ENCODE assay signal across 14 cellular contexts in genomic region chr7:1122832-1123501, GRCh38. TPM values are rescaled to one million over a fixed set of nuclear protein-coding genes. Genes with fewer than 3 reads are reported as not detected.
DNase-seq lines count a peak whose midpoint lies in the region; ATAC-seq and TF ChIP-seq lines count a peak whose summit lies in the region.
"Had no signal": no experiment of that assay in that cellular context is flagged by ENCODE, and none has a peak within 500 bp of the region (broad histone marks: within the 10 kb centered on the region; RNA-seq: fewer than 3 reads in every experiment).

No MANE protein-coding gene starts in this region.

- peak; percentile 29 for DNase-seq in natural killer cell treated with Interleukin-12 subunit alpha and Interleukin-12 subunit beta and Interleukin-15 and Interleukin-18, amount 100 ng/mL, for 72 hours (ENCODE audit: low spot score)
- DNase-seq in natural killer cell (no peak), left ventricle myocardium superior (peak; percentile 70), retina (peak; percentile 30), H4 (ENCODE audit: low spot score) (no peak), NCI-H774 (lab: John Stamatoyannopoulos, UW) (no peak)
- DNase-seq: activated naive CD4-positive, alpha-beta T cell treated with anti-CD3 and anti-CD28 coated beads, Interleukin-2, amount 10 ng/mL, durations not matched to agents 7 days and 5 days; erythroblast; GF-D8; NCI-H1417 treated with DMSO at 0.1 percent for 48 hours; PC-3 had no signal

- no peaks in the 10 kb centered on the region for H3K27me3 Mint-ChIP-seq in natural killer cell treated with Interleukin-12 subunit alpha and Interleukin-12 subunit beta and Interleukin-15 and Interleukin-18, amount 100 ng/mL, for 72 hours
- H3K27me3 Mint-ChIP-seq in natural killer cell (ENCODE audit: low read depth in 2 of 2) = no peaks in the 10 kb centered on the region
- H3K27me3 Mint-ChIP-seq: activated naive CD4-positive, alpha-beta T cell treated with anti-CD3 and anti-CD28 coated beads, Interleukin-2, amount 10 ng/mL, durations not matched to agents 7 days and 5 days; memory B cell had no signal

- H3K27ac Mint-ChIP-seq in natural killer cell treated with Interleukin-12 subunit alpha and Interleukin-12 subunit beta and Interleukin-15 and Interleukin-18, amount 100 ng/mL, for 72 hours = no peak overlapping the region
- H3K27ac Mint-ChIP-seq in natural killer cell = no peak overlapping the region
- H3K27ac Mint-ChIP-seq: activated naive CD4-positive, alpha-beta T cell treated with anti-CD3 and anti-CD28 coated beads, Interleukin-2, amount 10 ng/mL, durations not matched to agents 7 days and 5 days; memory B cell had no signal

- no peak for ATAC-seq in natural killer cell treated with Interleukin-12 subunit alpha and Interleukin-12 subunit beta and Interleukin-15 and Interleukin-18, amount 100 ng/mL, for 72 hours
- ATAC-seq in natural killer cell (no peak), left ventricle myocardium superior (peak; percentile 54), GM21367 (IDR thresholded peaks at IDR 0.05; ENCODE audit: unreplicated experiment) (no peak), GM18867 (IDR thresholded peaks at IDR 0.05; ENCODE audit: unreplicated experiment) (no peak)
- ATAC-seq: PC-3 had no signal

- no peaks in the 10 kb centered on the region for H3K36me3 Mint-ChIP-seq in natural killer cell treated with Interleukin-12 subunit alpha and Interleukin-12 subunit beta and Interleukin-15 and Interleukin-18, amount 100 ng/mL, for 72 hours
- H3K36me3 Mint-ChIP-seq in natural killer cell = no peaks in the 10 kb centered on the region
- H3K36me3 Mint-ChIP-seq: activated naive CD4-positive, alpha-beta T cell treated with anti-CD3 and anti-CD28 coated beads, Interleukin-2, amount 10 ng/mL, durations not matched to agents 7 days and 5 days; memory B cell had no signal

- no peaks in the 10 kb centered on the region for H3K4me1 Mint-ChIP-seq in natural killer cell treated with Interleukin-12 subunit alpha and Interleukin-12 subunit beta and Interleukin-15 and Interleukin-18, amount 100 ng/mL, for 72 hours (ENCODE audit: low read depth in 2 of 2)
- peaks cover 0 to 2% of the 10 kb centered on the region in 2 donors for H3K4me1 Mint-ChIP-seq in natural killer cell

- H3K9me3 Mint-ChIP-seq in natural killer cell treated with Interleukin-12 subunit alpha and Interleukin-12 subunit beta and Interleukin-15 and Interleukin-18, amount 100 ng/mL, for 72 hours = no peaks in the 10 kb centered on the region
- H3K9me3 Mint-ChIP-seq in natural killer cell = no peaks in the 10 kb centered on the region
- H3K9me3 Mint-ChIP-seq: activated naive CD4-positive, alpha-beta T cell treated with anti-CD3 and anti-CD28 coated beads, Interleukin-2, amount 10 ng/mL, durations not matched to agents 7 days and 5 days; memory B cell had no signal

- no peak for TF ChIP-seq CTCF in natural killer cell (IDR thresholded peaks at IDR 0.05)

- H3K4me3 Mint-ChIP-seq in natural killer cell treated with Interleukin-12 subunit alpha and Interleukin-12 subunit beta and Interleukin-15 and Interleukin-18, amount 100 ng/mL, for 72 hours = no peak overlapping the region
- no peak overlapping the region for H3K4me3 Mint-ChIP-seq in natural killer cell
- H3K4me3 Mint-ChIP-seq: activated naive CD4-positive, alpha-beta T cell treated with anti-CD3 and anti-CD28 coated beads, Interleukin-2, amount 10 ng/mL, durations not matched to agents 7 days and 5 days; memory B cell had no signal

- intact Hi-C loops in natural killer cell (cut with micrococcal nuclease) = no loop called here
- intact Hi-C loops in left ventricle myocardium superior (cut with micrococcal nuclease) = no loop called here

RNA-seq across cellular contexts. Expression of gene GPER1, which starts 35.1 kb away (rescaled TPM):
- not detected for total RNA-seq in natural killer cell treated with Interleukin-12 subunit alpha and Interleukin-12 subunit beta and Interleukin-15 and Interleukin-18, amount 100 ng/mL, for 72 hours
- total RNA-seq in natural killer cell (under 1 TPM in 2 of 3 donors, not detected in 1; 0.25 to 0.26 TPM), left ventricle myocardium superior (2.8 TPM)
- 0.97 and 1.5 TPM in 2 replicates for total RNA-seq in H4 (2014; rRNA removed; shearing (Covaris generic))

RNA-seq across cellular contexts. Expression of gene ZFAND2A, which starts 37.0 kb away (rescaled TPM):
- total RNA-seq in natural killer cell treated with Interleukin-12 subunit alpha and Interleukin-12 subunit beta and Interleukin-15 and Interleukin-18, amount 100 ng/mL, for 72 hours = 10 to 100 TPM; 34.7 to 41.2 TPM
- 100 to 1,000 TPM in 2 of 3 donors, 10 to 100 TPM in 1; 99.1 to 122 (median 106) TPM for total RNA-seq in natural killer cell
- 5.9 TPM for total RNA-seq in left ventricle myocardium superior
- total RNA-seq in H4 (2014; rRNA removed; shearing (Covaris generic)) = 41.1 and 52.5 TPM in 2 replicates

Comparison
In these comparisons a context has a peak if more than half of its experiments do, and no peak if none do; other contexts are left out.
1. DNase-seq: peak in natural killer cell treated with Interleukin-12 subunit alpha and Interleukin-12 subunit beta and Interleukin-15 and Interleukin-18, amount 100 ng/mL, for 72 hours (single experiment), left ventricle myocardium superior (single experiment) and retina (single experiment); none in natural killer cell (single experiment), H4 (single experiment) and NCI-H774 (single experiment).